10 cellular contexts compared by ENCODE assay signal in the genomic region with DNA sequence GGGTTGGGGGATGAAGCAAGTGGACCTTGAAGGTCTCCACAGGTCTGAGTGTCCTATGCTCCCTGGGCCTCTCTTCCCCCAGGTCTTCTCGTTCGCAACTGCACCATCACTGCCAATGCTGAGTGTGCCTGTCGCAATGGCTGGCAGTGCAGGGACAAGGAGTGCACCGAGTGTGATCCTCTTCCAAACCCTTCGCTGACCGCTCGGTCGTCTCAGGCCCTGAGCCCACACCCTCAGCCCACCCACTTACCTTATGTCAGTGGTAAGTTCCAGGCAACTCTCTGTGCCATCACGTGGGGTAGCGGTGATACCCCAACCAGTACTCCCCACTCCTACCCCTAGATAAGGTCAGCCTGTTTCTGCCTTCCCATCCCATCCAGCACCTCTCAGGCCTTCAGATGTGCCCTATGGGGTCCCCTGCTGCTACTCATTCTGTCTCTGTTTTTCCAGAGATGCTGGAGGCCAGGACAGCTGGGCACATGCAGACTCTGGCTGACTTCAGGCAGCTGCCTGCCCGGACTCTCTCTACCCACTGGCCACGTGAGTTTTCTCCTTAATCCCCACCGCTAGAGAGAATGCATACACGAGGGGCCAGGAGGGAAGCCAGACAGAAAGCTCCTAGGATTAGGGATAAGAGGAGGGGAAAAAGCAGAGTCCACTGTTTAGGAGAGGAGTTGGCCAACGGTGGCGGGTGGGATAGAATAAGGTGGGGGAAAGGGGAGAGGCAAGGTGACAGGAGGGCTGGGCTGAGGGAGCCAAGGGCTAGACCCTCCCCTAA. TPM values are rescaled to one million over a fixed set of nuclear protein-coding genes. Genes with fewer than 3 reads are reported as not detected.
DNase-seq lines count a peak whose midpoint lies in the region; ATAC-seq and TF ChIP-seq lines count a peak whose summit lies in the region.
"Had no signal": no experiment of that assay in that cellular context is flagged by ENCODE, and none has a peak within 500 bp of the region (broad histone marks: within the 10 kb centered on the region; RNA-seq: fewer than 3 reads in every experiment).

No MANE protein-coding gene starts in this region.

- H3K36me3 ChIP-seq in A673 (ENCODE audit: insufficient read depth, low read length, poor library complexity, severe bottlenecking) (no peaks in the 10 kb centered on the region), Karpas-422 (ENCODE audit: insufficient read depth, low read length) (peaks cover 6% of the 10 kb centered on the region; the same call in 1 of the 2 replicates), colonic mucosa (peaks cover 6% of the 10 kb centered on the region)

- H3K9ac ChIP-seq in Karpas-422 (ENCODE audit: low read length): peak overlapping the region; percentile 95
- H3K9ac ChIP-seq in colonic mucosa (ENCODE audit: low read depth in 2 of 2, low read length in 2 of 2): peak overlapping the region; percentile 19 to 100

- POLR2A ChIA-PET in A673 (lab: Charles Lee; ENCODE audit: low non-redundant PET): no interaction called here
- POLR2A ChIA-PET in naive thymus-derived CD8-positive, alpha-beta T cell (lab: Charles Lee): interaction anchor here (1.1 to 25.3 kb wide), 11 partner anchors 4 to 124 kb away, joined by 3 to 1074 read pairs (median 11); a partner anchor contains a TSS

- H3K27ac Mint-ChIP-seq in naive thymus-derived CD8-positive, alpha-beta T cell: peak overlapping the region; percentile 95 to 100 (median 100)

- intact Hi-C loops in A673 (cut with micrococcal nuclease; ENCODE audit: unreplicated experiment): no loop called here
- intact Hi-C loops in colonic mucosa (cut with DNase I): loop anchor here (5.0 kb wide), 1 partner anchor 118 kb away; no protein-coding TSS in a partner anchor

- no peaks in the 10 kb centered on the region for H3K9me3 Mint-ChIP-seq in naive thymus-derived CD8-positive, alpha-beta T cell

- H3K79me2 ChIP-seq in Karpas-422 (ENCODE audit: low read length): peaks cover 9% of the 10 kb centered on the region

- peak overlapping the region; percentile 95 to 100 (median 98) for H3K4me3 Mint-ChIP-seq in naive thymus-derived CD8-positive, alpha-beta T cell

- no TSS peak for BruUV-seq in A673 (replicated peaks; lab: Mats Ljungman, UMichigan)

- H4K20me1 ChIP-seq in Karpas-422 (ENCODE audit: insufficient read depth, low read depth, low read length): no peaks in the 10 kb centered on the region

- H2AFZ ChIP-seq in Karpas-422 (ENCODE audit: low read length): no peak overlapping the region

- H3K27me3 ChIP-seq in A673 (replicated peaks; ENCODE audit: insufficient read depth, low read depth, low read length, poor library complexity) (no peaks in the 10 kb centered on the region), Karpas-422 (ENCODE audit: low read length) (no peaks in the 10 kb centered on the region), colonic mucosa (no peaks in the 10 kb centered on the region)

- DNase-seq in A673 (ENCODE audit: low spot score) (no peak), Karpas-422 (peak; percentile 46), colonic mucosa (no peak), SKM-1 (lab: John Stamatoyannopoulos, UW; ENCODE audit: unreplicated experiment) (no peak)
- no peak for DNase-seq in naive thymus-derived CD8-positive, alpha-beta T cell
- DNase-seq in effector CD4-positive, alpha-beta T cell: no peak
- DNase-seq: activated CD4-positive, CD25-positive, alpha-beta regulatory T cell had no signal

- TF ChIP-seq CTCF in A673 (conservative IDR thresholded peaks at IDR 0.05; ENCODE audit: low read depth, low read length): no peak
- TF ChIP-seq CTCF in colonic mucosa (IDR thresholded peaks at IDR 0.05): no peak

- H3K9me3 ChIP-seq in A673 (ENCODE audit: low read depth, low read length, poor library complexity, severe bottlenecking) (no peaks in the 10 kb centered on the region), Karpas-422 (ENCODE audit: low read length) (no peaks in the 10 kb centered on the region), colonic mucosa (no peaks in the 10 kb centered on the region)

- CTCF ChIA-PET in A673 (lab: Charles Lee): interaction anchor here (1.5 kb wide), 1 partner anchor 15 kb away, joined by 6 read pairs; no protein-coding TSS in a partner anchor

- peak overlapping the region; percentile 96 for H3K4me2 ChIP-seq in Karpas-422 (ENCODE audit: low read depth, low read length, poor library complexity, severe bottlenecking)

- no peak for ATAC-seq in naive thymus-derived CD8-positive, alpha-beta T cell
- ATAC-seq in HG02884 (IDR thresholded peaks at IDR 0.05; ENCODE audit: unreplicated experiment) (no peak), GM18511 (IDR thresholded peaks at IDR 0.05; ENCODE audit: unreplicated experiment) (no peak)

- peaks cover 27% of the 10 kb centered on the region for H3K4me1 ChIP-seq in A673 (ENCODE audit: insufficient read depth, low read length, poor library complexity, severe bottlenecking)
- peaks cover 68% of the 10 kb centered on the region for H3K4me1 ChIP-seq in Karpas-422 (ENCODE audit: low read length)
- peaks cover 14% of the 10 kb centered on the region for H3K4me1 ChIP-seq in colonic mucosa

- peaks cover 46 to 80% (median 73%) of the 10 kb centered on the region in 4 donors for H3K4me1 Mint-ChIP-seq in naive thymus-derived CD8-positive, alpha-beta T cell

- no peaks in the 10 kb centered on the region for H3K9me2 ChIP-seq in Karpas-422 (replicated peaks; ENCODE audit: insufficient read depth, low read length)

- H3K27me3 Mint-ChIP-seq in naive thymus-derived CD8-positive, alpha-beta T cell: no peaks in the 10 kb centered on the region

- H3K36me3 Mint-ChIP-seq in naive thymus-derived CD8-positive, alpha-beta T cell: peaks cover 14 to 73% (median 37%) of the 10 kb centered on the region in 3 donors

- H3K27ac ChIP-seq in A673 (ENCODE audit: low read depth, low read length, poor library complexity, severe bottlenecking) (peak overlapping the region; percentile 49), Karpas-422 (ENCODE audit: low read length) (peak overlapping the region; percentile 100), colonic mucosa (peak overlapping the region; percentile 97)

- H3K4me3 ChIP-seq in A673 (ENCODE audit: low read depth, low read length, poor library complexity, severe bottlenecking): no peak overlapping the region
- peak overlapping the region; percentile 68 for H3K4me3 ChIP-seq in Karpas-422 (ENCODE audit: low read length)
- H3K4me3 ChIP-seq in colonic mucosa: peak overlapping the region; percentile 56

RNA-seq across cellular contexts. Expression of a gene that starts 1.6 kb away (rescaled TPM):
- total RNA-seq in A673 (2021) (6.9 and 7.4 TPM in 2 replicates), colonic mucosa (10 to 100 TPM; 44.9 to 57.8 TPM)
- 6.1 and 11.2 TPM in 2 replicates for total RNA-seq in Karpas-422 (2014; rRNA removed; shearing (Covaris generic); ENCODE audit: low replicate concordance)
- 10 to 100 TPM; 42.5 to 45.4 TPM for total RNA-seq in naive thymus-derived CD8-positive, alpha-beta T cell
- 100 to 1,000 TPM in 2 of 3 donors, 10 to 100 TPM in 1; 46.0 to 126 (median 106) TPM for polyA plus RNA-seq in naive thymus-derived CD8-positive, alpha-beta T cell

RNA-seq across cellular contexts. Expression of a gene that starts 5.5 kb away (rescaled TPM):
- total RNA-seq in A673 (2021) (not detected in 2 replicates), colonic mucosa (1 to 10 TPM; 1.9 to 2.4 TPM)
- total RNA-seq in Karpas-422 (2014; rRNA removed; shearing (Covaris generic); ENCODE audit: low replicate concordance): 155 and 203 TPM in 2 replicates
- 100 to 1,000 TPM; 149 to 150 TPM for total RNA-seq in naive thymus-derived CD8-positive, alpha-beta T cell
- 100 to 1,000 TPM; 391 to 632 (median 577) TPM for polyA plus RNA-seq in naive thymus-derived CD8-positive, alpha-beta T cell
- total RNA-seq: renal cortical epithelial cell had no signal

RNA-seq across cellular contexts. Expression of a gene that starts 20.2 kb away (rescaled TPM):
- 10.0 and 10.9 TPM in 2 replicates for total RNA-seq in A673 (2021)
- 528 and 555 TPM in 2 replicates for total RNA-seq in Karpas-422 (2014; rRNA removed; shearing (Covaris generic); ENCODE audit: low replicate concordance)
- 1 to 10 TPM; 3.9 to 4.1 TPM for total RNA-seq in colonic mucosa
- total RNA-seq in naive thymus-derived CD8-positive, alpha-beta T cell: 10 to 100 TPM; 91.4 to 92.6 TPM
- 10 to 100 TPM in 2 of 3 donors, 1 to 10 TPM in 1; 9.7 to 13.6 (median 10.9) TPM for polyA plus RNA-seq in naive thymus-derived CD8-positive, alpha-beta T cell

RNA-seq across cellular contexts. Expression of a gene that starts 42.8 kb away (rescaled TPM):
- total RNA-seq in A673 (2021): 378 and 401 TPM in 2 replicates
- total RNA-seq in Karpas-422 (2014; rRNA removed; shearing (Covaris generic); ENCODE audit: low replicate concordance): 171 and 201 TPM in 2 replicates
- 100 to 1,000 TPM; 132 to 220 TPM for total RNA-seq in colonic mucosa
- 10 to 100 TPM; 71.6 to 77.3 TPM for total RNA-seq in naive thymus-derived CD8-positive, alpha-beta T cell
- 100 to 1,000 TPM; 220 to 230 (median 224) TPM for polyA plus RNA-seq in naive thymus-derived CD8-positive, alpha-beta T cell

RNA-seq across cellular contexts. Expression of a gene that starts 43.6 kb away (rescaled TPM):
- total RNA-seq in A673 (2021) (125 and 128 TPM in 2 replicates), colonic mucosa (10 to 100 TPM; 35.9 to 94.1 TPM)
- total RNA-seq in Karpas-422 (2014; rRNA removed; shearing (Covaris generic); ENCODE audit: low replicate concordance): 103 and 124 TPM in 2 replicates
- 10 to 100 TPM; 40.4 to 46.3 TPM for total RNA-seq in naive thymus-derived CD8-positive, alpha-beta T cell
- 10 to 100 TPM; 24.7 to 45.3 (median 28.1) TPM for polyA plus RNA-seq in naive thymus-derived CD8-positive, alpha-beta T cell

Comparison
In these comparisons a context has a peak if more than half of its experiments do, and no peak if none do; other contexts are left out.
1. H3K27ac ChIP-seq: peak in every context shown above with its lines; median percentile 100 in Karpas-422; 97 in colonic mucosa; 49 in A673.
2. RNA of a gene that starts 5.5 kb away (total RNA-seq): 155 to 203 TPM in Karpas-422 and 149 to 150 TPM in naive thymus-derived CD8-positive, alpha-beta T cell; 1.9 to 2.4 TPM in colonic mucosa and not detected in A673; every median in the first group is over 10 times any median in the second.